In genomic region chr2:129876576-129876975, GRCh38 we compare ENCODE assay signal across 7 cellular contexts.
A peak's percentile ranks its signal among the peaks of the same experiment; 100 is the strongest.
DNase-seq lines count a peak whose midpoint lies in the region; FAIRE-seq and TF ChIP-seq lines count a peak whose summit lies in the region.

No MANE protein-coding gene starts in this region.

- TF ChIP-seq POLR2A in GM12892 (IDR thresholded peaks at IDR 0.05; ENCODE audit: low read depth, low read length) (no peak), GM12891 (IDR thresholded peaks at IDR 0.05; ENCODE audit: low read depth, low read length) (no peak)

- DNase-seq in GM12892 (ENCODE audit: insufficient read length): no peak
- DNase-seq in SW480 (ENCODE audit: low spot score): peak; percentile 36
- DNase-seq in foreskin fibroblast: no peak
- DNase-seq in putamen (ENCODE audit: low spot score): peak; percentile 5
- no peak for DNase-seq in GM12891 (ENCODE audit: insufficient read length, low spot score)
- DNase-seq in NCI-H446 treated with DMSO at 0.1 percent for 48 hours (lab: John Stamatoyannopoulos, UW): no peak
- no peak for DNase-seq in middle frontal gyrus (ENCODE audit: extremely low spot score, low spot score)

- no peak for TF ChIP-seq CTCF in foreskin fibroblast (IDR thresholded peaks at IDR 0.05; ENCODE audit: low read depth, low read length)

- H3K4me3 ChIP-seq in foreskin fibroblast (ENCODE audit: low read depth in 1 of 2, low read length in 2 of 2): peak overlapping the region; percentile 75 to 88

- FAIRE-seq in GM12892 (lab: Jason Lieb, UNC) (peak; percentile 17), GM12891 (lab: Jason Lieb, UNC) (no peak)

TF ChIP-seq in GM12891, 5 proteins besides CTCF, POLR2A, EP300 and RAD21:
- TF ChIP-seq POLR2AphosphoS5 (IDR thresholded peaks at IDR 0.05; ENCODE audit: low read depth, low read length) (no peak), POU2F2 (IDR thresholded peaks at IDR 0.05; ENCODE audit: low read depth, low read length) (no peak), PAX5 (IDR thresholded peaks at IDR 0.05; ENCODE audit: insufficient read depth, low read length, severe bottlenecking) (no peak), TAF1 (IDR thresholded peaks at IDR 0.05; ENCODE audit: low read depth, low read length) (no peak), SPI1 (IDR thresholded peaks at IDR 0.05; ENCODE audit: low read depth, low read length) (no peak)

Comparison
In these comparisons a context has a peak if more than half of its experiments do, and no peak if none do; other contexts are left out.
1. DNase-seq: peak in SW480 (single experiment) and putamen (single experiment); none in GM12892 (single experiment), foreskin fibroblast (0 of 2), GM12891 (single experiment), NCI-H446 treated with DMSO at 0.1 percent for 48 hours (single experiment) and middle frontal gyrus (single experiment).